ENCODE assay signal across 30 cellular contexts in genomic region chr7:43890468-43890867, GRCh38. TPM values are rescaled to one million over a fixed set of nuclear protein-coding genes. Genes with fewer than 3 reads are reported as not detected.
A peak's percentile ranks its signal among the peaks of the same experiment; 100 is the strongest.
DNase-seq lines count a peak whose midpoint lies in the region; ATAC-seq and TF ChIP-seq lines count a peak whose summit lies in the region.
"Had no signal": no experiment of that assay in that cellular context is flagged by ENCODE, and none has a peak within 500 bp of the region (broad histone marks: within the 10 kb centered on the region; RNA-seq: fewer than 3 reads in every experiment).

No MANE protein-coding gene starts in this region.

- no peaks in the 10 kb centered on the region for H3K4me1 ChIP-seq in right lobe of liver
- H3K4me1 ChIP-seq: A549 had no signal

- peak overlapping the region; percentile 12; the same call in 1 of the 2 replicates for H3K27ac ChIP-seq in RWPE1
- H3K27ac ChIP-seq in right lobe of liver, result no peak overlapping the region
- H3K27ac ChIP-seq: A549; BLaER1 treated with 17β-estradiol and CSF1 and Interleukin-3, amounts not matched to agents 10 nM and 100 nM; SK-N-MC had no signal

- H3K36me3 Mint-ChIP-seq in osteocyte (ENCODE audit: unreplicated experiment), result peaks cover 8% of the 10 kb centered on the region

- intact Hi-C loops in right lobe of liver (cut with DNase I), result no loop called here

- WGBS in right lobe of liver (ENCODE audit: insufficient coverage, low coverage, low lambda C conversion rate, missing lambda C conversion rate), result 97% methylated on average over 5 of the region's 6 CpGs

- no peak for TF ChIP-seq POLR2A in right lobe of liver (IDR thresholded peaks at IDR 0.05)

- no peak overlapping the region for H3K4me3 Mint-ChIP-seq in osteocyte (ENCODE audit: unreplicated experiment)

- DNase-seq in NCI-H146 (lab: John Stamatoyannopoulos, UW) (peak; percentile 51), RWPE1 (ENCODE audit: low spot score) (no peak), dedifferentiated amniotic fluid mesenchymal stem cell (ENCODE audit: extremely low spot score) (peak; percentile 5), osteocyte (ENCODE audit: extremely low spot score, unreplicated experiment) (no peak), right lobe of liver (no peak), OCI-M1 (lab: John Stamatoyannopoulos, UW) (no peak)
- DNase-seq: AML-193; Caco-2; CD4-positive, alpha-beta memory T cell; DMS 273 treated with DMSO at 0.1 percent for 48 hours; DMS79; EL; GDM1; GOT3; HCEC 1CT; Karpas-422; NCI-H1092; NCI-H1436; NCI-H1930; NCI-H2107; NCI-H524; NCI-H82; NK-92 treated with Interleukin-12 subunit alpha and Interleukin-12 subunit beta, amount 100 ng/mL, for 24 hours; Peyer's patch; SIG-M5 had no signal

- H3K4me3 ChIP-seq in right lobe of liver, result no peak overlapping the region
- H3K4me3 ChIP-seq: A549; BLaER1 treated with 17β-estradiol and CSF1 and Interleukin-3, amounts not matched to agents 10 nM and 100 nM; GM12878; Peyer's patch; SK-N-MC had no signal

- CTCF ChIA-PET in RWPE1 (lab: Yijun Ruan, JAX), result no interaction called here

- H3K36me3 ChIP-seq in right lobe of liver, result peaks cover 0 to 17% (median 3%) of the 10 kb centered on the region in 4 donors

- H3K9me3 ChIP-seq in right lobe of liver, result no peaks in the 10 kb centered on the region
- H3K9me3 ChIP-seq: A549, Caco-2, Peyer's patch had no signal

- no peaks in the 10 kb centered on the region for H3K27me3 ChIP-seq in right lobe of liver
- H3K27me3 ChIP-seq: BLaER1 treated with 17β-estradiol and CSF1 and Interleukin-3, amounts not matched to agents 10 nM and 100 nM; Peyer's patch had no signal

- TF ChIP-seq CTCF in RWPE1 (conservative IDR thresholded peaks at IDR 0.05; ENCODE audit: low read depth) (no peak), osteocyte (IDR thresholded peaks at IDR 0.05) (no peak), right lobe of liver (IDR thresholded peaks at IDR 0.05) (no peak)

- ATAC-seq in GM21737 (IDR thresholded peaks at IDR 0.05; ENCODE audit: unreplicated experiment), result no peak
- no peak for ATAC-seq in right lobe of liver
- ATAC-seq: A549, GM12878 had no signal

- peaks cover 19% of the 10 kb centered on the region for H3K4me1 Mint-ChIP-seq in osteocyte (ENCODE audit: unreplicated experiment)

- H3K27me3 Mint-ChIP-seq in osteocyte (ENCODE audit: unreplicated experiment), result no peaks in the 10 kb centered on the region
- H3K27me3 Mint-ChIP-seq: CD4-positive, alpha-beta memory T cell had no signal

- POLR2A ChIA-PET in RWPE1 (lab: Yijun Ruan, JAX; ENCODE audit: low non-redundant PET), result no interaction called here

- peak overlapping the region; percentile 2 for H3K27ac Mint-ChIP-seq in osteocyte (ENCODE audit: unreplicated experiment)

- H3K9me3 Mint-ChIP-seq in osteocyte (ENCODE audit: unreplicated experiment), result no peaks in the 10 kb centered on the region
- H3K9me3 Mint-ChIP-seq: CD4-positive, alpha-beta memory T cell had no signal

RNA-seq across cellular contexts. Expression of gene URGCP, which starts 15.9 kb away (rescaled TPM):
- total RNA-seq in osteocyte (28.5 and 29.4 TPM in 2 replicates), right lobe of liver (10 to 100 TPM; 13.7 to 32.2 (median 25.2) TPM)

RNA-seq across cellular contexts. Expression of gene MRPS24, which starts 21.2 kb away (rescaled TPM):
- 90.5 and 90.7 TPM in 2 replicates for total RNA-seq in osteocyte
- 10 to 100 TPM; 45.2 to 83.4 (median 66.7) TPM for total RNA-seq in right lobe of liver

RNA-seq across cellular contexts. Expression of gene UBE2D4, which starts 35.8 kb away (rescaled TPM):
- 18.5 and 21.6 TPM in 2 replicates for total RNA-seq in osteocyte
- total RNA-seq in right lobe of liver, result 10 to 100 TPM; 13.6 to 25.1 (median 17.8) TPM

Comparison
In these comparisons a context has a peak if more than half of its experiments do, and no peak if none do; other contexts are left out.
1. DNase-seq: peak in NCI-H146 (single experiment) and dedifferentiated amniotic fluid mesenchymal stem cell (single experiment); none in RWPE1 (single experiment), osteocyte (single experiment), right lobe of liver (0 of 3) and OCI-M1 (single experiment).